1 cellular context compared by ENCODE assay signal in genomic region chrX:110417128-110417527, GRCh38.
TF ChIP-seq lines count a peak whose summit lies in the region.

No MANE protein-coding gene starts in this region.

TF ChIP-seq in SK-N-SH, 30 proteins besides CTCF, POLR2A, EP300 and RAD21 (continued from another document):
- TF ChIP-seq MEF2A (IDR thresholded peaks at IDR 0.05; ENCODE audit: borderline replicate concordance, low read depth) (no peak), REST (IDR thresholded peaks at IDR 0.05; ENCODE audit: low read depth, low read length) (no peak), RFX5 (IDR thresholded peaks at IDR 0.05; ENCODE audit: low read length) (no peak)
